ENCODE assay signal across 8 cellular contexts in genomic region chr1:3747903-3748302, GRCh38. TPM values are rescaled to one million over a fixed set of nuclear protein-coding genes. Genes with fewer than 3 reads are reported as not detected.
DNase-seq lines count a peak whose midpoint lies in the region; ATAC-seq and TF ChIP-seq lines count a peak whose summit lies in the region.

No MANE protein-coding gene starts in this region.

- TF ChIP-seq CTCF in heart left ventricle (IDR thresholded peaks at IDR 0.05) (no peak), upper lobe of left lung (IDR thresholded peaks at IDR 0.05) (no peak), WERI-Rb-1 (IDR thresholded peaks at IDR 0.05; ENCODE audit: low read depth, low read length) (no peak)

- peaks cover 7% of the 10 kb centered on the region for H3K27me3 Mint-ChIP-seq in activated naive CD8-positive, alpha-beta T cell treated with anti-CD3 and anti-CD28 coated beads, Interleukin-2, amount 10 ng/mL, durations not matched to agents 7 days and 5 days
- H3K27me3 Mint-ChIP-seq in memory B cell, result no peaks in the 10 kb centered on the region

- peak overlapping the region; percentile 48 for H3K27ac Mint-ChIP-seq in activated naive CD8-positive, alpha-beta T cell treated with anti-CD3 and anti-CD28 coated beads, Interleukin-2, amount 10 ng/mL, durations not matched to agents 7 days and 5 days
- H3K27ac Mint-ChIP-seq in memory B cell, result no peak overlapping the region

- TF ChIP-seq POLR2A in heart left ventricle (IDR thresholded peaks at IDR 0.05) (no peak), upper lobe of left lung (IDR thresholded peaks at IDR 0.05) (no peak)

- H3K4me3 Mint-ChIP-seq in activated naive CD8-positive, alpha-beta T cell treated with anti-CD3 and anti-CD28 coated beads, Interleukin-2, amount 10 ng/mL, durations not matched to agents 7 days and 5 days, result peak overlapping the region; percentile 77
- H3K4me3 Mint-ChIP-seq in memory B cell, result peak overlapping the region; percentile 69

- POLR2A ChIA-PET in activated naive CD8-positive, alpha-beta T cell treated with anti-CD3 and anti-CD28 coated beads, Interleukin-2, amount 10 ng/mL, durations not matched to agents 7 days and 5 days (lab: Charles Lee), result no interaction called here

- H3K27ac ChIP-seq in heart left ventricle (peak overlapping the region in 2 of 12 donors; percentile 87 to 88), upper lobe of left lung (no peak overlapping the region), WERI-Rb-1 (no peak overlapping the region)

- H3K36me3 Mint-ChIP-seq in activated naive CD8-positive, alpha-beta T cell treated with anti-CD3 and anti-CD28 coated beads, Interleukin-2, amount 10 ng/mL, durations not matched to agents 7 days and 5 days, result no peaks in the 10 kb centered on the region
- peaks cover 7% of the 10 kb centered on the region for H3K36me3 Mint-ChIP-seq in memory B cell

- H3K4me1 ChIP-seq in heart left ventricle, result peaks cover 0 to 35% (median 17%) of the 10 kb centered on the region in 12 donors
- peaks cover 11 to 34% (median 20%) of the 10 kb centered on the region in 4 donors for H3K4me1 ChIP-seq in upper lobe of left lung

- H3K4me1 Mint-ChIP-seq in activated naive CD8-positive, alpha-beta T cell treated with anti-CD3 and anti-CD28 coated beads, Interleukin-2, amount 10 ng/mL, durations not matched to agents 7 days and 5 days, result peaks cover 15% of the 10 kb centered on the region
- peaks cover 16% of the 10 kb centered on the region for H3K4me1 Mint-ChIP-seq in memory B cell

- H3K36me3 ChIP-seq in heart left ventricle, result peaks cover 0 to 4% (median 1%) of the 10 kb centered on the region in 9 donors
- peaks cover 0 to 3% (median 0%) of the 10 kb centered on the region in 4 donors for H3K36me3 ChIP-seq in upper lobe of left lung
- H3K36me3 ChIP-seq in WERI-Rb-1, result peaks cover 6% of the 10 kb centered on the region; the same call in 1 of the 2 replicates

- H3K9me3 ChIP-seq in heart left ventricle (no peaks in the 10 kb centered on the region), upper lobe of left lung (no peaks in the 10 kb centered on the region), WERI-Rb-1 (ENCODE audit: severe bottlenecking) (no peaks in the 10 kb centered on the region)

- WGBS in heart left ventricle, 4 donors, result 81 to 87% (median 84%) methylated on average over 13 of the region's 13 CpGs
- WGBS in upper lobe of left lung, 2 donors, result 84 to 89% methylated on average over 11 to 13 of the region's 13 CpGs

- DNase-seq in heart left ventricle, result peak in 1 of 5 donors; percentile 32
- no peak for DNase-seq in Right ventricle myocardium inferior (ENCODE audit: missing footprints)
- no peak for DNase-seq in activated naive CD8-positive, alpha-beta T cell treated with anti-CD3 and anti-CD28 coated beads, Interleukin-2, amount 10 ng/mL, durations not matched to agents 7 days and 5 days
- no peak for DNase-seq in memory B cell (ENCODE audit: low spot score in 2 of 2)
- no peak for DNase-seq in upper lobe of left lung
- no peak for DNase-seq in inferior parietal cortex (ENCODE audit: extremely low spot score)
- no peak for DNase-seq in WERI-Rb-1
- no peak for DNase-seq in posterior vena cava (ENCODE audit: low spot score)

- intact Hi-C loops in heart left ventricle (cut with DNase I), result no loop called here
- intact Hi-C loops in Right ventricle myocardium inferior (cut with DNase I), result loop anchor here (5.0 kb wide), 1 partner anchor 49 kb away; the partner anchor contains the start of gene LRRC47
- intact Hi-C loops in posterior vena cava (cut with DNase I), result no loop called here

- H3K9me3 Mint-ChIP-seq in activated naive CD8-positive, alpha-beta T cell treated with anti-CD3 and anti-CD28 coated beads, Interleukin-2, amount 10 ng/mL, durations not matched to agents 7 days and 5 days, result no peaks in the 10 kb centered on the region
- H3K9me3 Mint-ChIP-seq in memory B cell, result no peaks in the 10 kb centered on the region

- peaks cover 0 to 10% (median 0%) of the 10 kb centered on the region in 9 donors for H3K27me3 ChIP-seq in heart left ventricle
- no peaks in the 10 kb centered on the region for H3K27me3 ChIP-seq in upper lobe of left lung
- no peaks in the 10 kb centered on the region for H3K27me3 ChIP-seq in WERI-Rb-1 (ENCODE audit: insufficient read depth, low read depth, severe bottlenecking)

- TF ChIP-seq EP300 in upper lobe of left lung (IDR thresholded peaks at IDR 0.05), result no peak

- H3K4me3 ChIP-seq in heart left ventricle, result peak overlapping the region in 9 of 12 donors; percentile 74 to 99 (median 85)
- peak overlapping the region in 3 of 4 donors; percentile 63 to 90 (median 65) for H3K4me3 ChIP-seq in upper lobe of left lung
- H3K4me3 ChIP-seq in WERI-Rb-1 (ENCODE audit: low read depth, low read length), result no peak overlapping the region

- ATAC-seq in heart left ventricle, result no peak
- no peak for ATAC-seq in Right ventricle myocardium inferior
- no peak for ATAC-seq in activated naive CD8-positive, alpha-beta T cell treated with anti-CD3 and anti-CD28 coated beads, Interleukin-2, amount 10 ng/mL, durations not matched to agents 7 days and 5 days (ENCODE audit: low read depth)
- no peak for ATAC-seq in memory B cell (ENCODE audit: low read depth)
- no peak for ATAC-seq in upper lobe of left lung (ENCODE audit: low FRiP score in 2 of 2)

RNA-seq across cellular contexts. Expression of gene CCDC27, which starts 4.3 kb away (rescaled TPM):
- total RNA-seq in heart left ventricle, result not detected
- polyA plus RNA-seq in heart left ventricle, result not detected
- not detected for total RNA-seq in Right ventricle myocardium inferior
- total RNA-seq in activated naive CD8-positive, alpha-beta T cell treated with anti-CD3 and anti-CD28 coated beads, Interleukin-2, amount 10 ng/mL, durations not matched to agents 7 days and 5 days, result not detected
- not detected for total RNA-seq in upper lobe of left lung
- not detected for total RNA-seq in posterior vena cava

RNA-seq across cellular contexts. Expression of gene SMIM1, which starts 24.6 kb away (rescaled TPM):
- total RNA-seq in heart left ventricle (10 to 100 TPM in 6 of 9 donors, 1 to 10 TPM in 3; 9.4 to 20.8 (median 11.7) TPM), Right ventricle myocardium inferior (13.0 TPM), upper lobe of left lung (10 to 100 TPM in 4 of 6 donors, 1 to 10 TPM in 2; 2.8 to 20.8 (median 13.5) TPM), posterior vena cava (10 to 100 TPM in 1 of 2 donors, 1 to 10 TPM in 1; 3.6 to 14.5 TPM)
- 10 to 100 TPM in 1 of 2 donors, 1 to 10 TPM in 1; 3.8 to 51.2 TPM for polyA plus RNA-seq in heart left ventricle
- total RNA-seq in activated naive CD8-positive, alpha-beta T cell treated with anti-CD3 and anti-CD28 coated beads, Interleukin-2, amount 10 ng/mL, durations not matched to agents 7 days and 5 days, result 1 to 10 TPM in 1 of 2 experiments, under 1 TPM in 1; 0.94 to 2.1 TPM

RNA-seq across cellular contexts. Expression of gene LRRC47, which starts 48.4 kb away (rescaled TPM):
- total RNA-seq in heart left ventricle (10 to 100 TPM; 51.3 to 85.7 (median 68.8) TPM), Right ventricle myocardium inferior (54.5 TPM), upper lobe of left lung (10 to 100 TPM; 30.3 to 63.9 (median 39.3) TPM), posterior vena cava (10 to 100 TPM; 30.1 to 30.7 TPM)
- 10 to 100 TPM; 18.4 to 39.2 TPM for polyA plus RNA-seq in heart left ventricle
- 10 to 100 TPM; 32.0 to 40.6 TPM for total RNA-seq in activated naive CD8-positive, alpha-beta T cell treated with anti-CD3 and anti-CD28 coated beads, Interleukin-2, amount 10 ng/mL, durations not matched to agents 7 days and 5 days
